In the genomic region with DNA sequence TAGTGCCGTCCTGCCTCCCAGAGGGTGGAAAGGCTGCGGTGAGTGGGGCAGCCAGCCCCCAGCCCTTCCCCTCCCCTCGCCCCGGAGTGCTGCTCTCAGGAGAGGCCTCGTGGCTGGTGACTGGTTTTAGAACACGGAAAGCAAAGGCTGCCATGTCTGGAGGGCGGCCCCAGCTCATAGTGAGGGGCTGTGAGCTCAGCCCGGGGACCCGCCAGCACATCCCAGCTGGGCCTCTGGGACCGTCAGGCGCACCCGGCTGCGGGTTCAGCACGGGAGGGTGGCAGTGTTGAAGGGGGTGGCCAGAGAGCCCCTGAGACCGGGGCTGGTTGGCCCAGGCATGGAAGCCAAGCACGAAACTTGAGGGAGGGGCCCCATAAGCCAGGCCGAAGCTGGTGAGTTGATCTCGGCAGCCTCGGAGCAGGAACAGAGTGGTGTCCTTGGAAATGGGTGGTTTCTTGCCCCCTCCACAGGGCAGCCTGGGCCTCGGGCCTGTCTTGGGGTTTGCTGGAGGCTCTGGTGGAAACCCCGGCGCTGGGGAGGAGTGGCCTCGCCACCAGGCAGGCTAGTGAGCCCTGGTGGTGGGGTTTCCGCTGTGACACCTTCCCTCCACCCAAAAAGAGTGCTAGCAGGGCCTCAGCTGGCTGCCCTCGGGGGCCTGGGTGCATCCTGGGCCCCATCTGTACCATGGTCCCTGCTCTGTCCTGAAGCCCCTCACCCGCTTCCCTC, we compare ENCODE assay signal across 1 cellular context.
TF ChIP-seq lines count a peak whose summit lies in the region.

No MANE protein-coding gene starts in this region.

TF ChIP-seq in H1, 55 proteins besides CTCF, POLR2A, EP300 and RAD21:
- TF ChIP-seq SAP30 (IDR thresholded peaks at IDR 0.05; ENCODE audit: insufficient read depth, insufficient replicate concordance, low read length) (no peak), HDAC6 (IDR thresholded peaks at IDR 0.05; ENCODE audit: low read depth, low read length) (no peak), SUZ12 (IDR thresholded peaks at IDR 0.05; ENCODE audit: low read length) (no peak), CBX5 (IDR thresholded peaks at IDR 0.05; ENCODE audit: low read depth, low read length) (no peak), RBBP5 (IDR thresholded peaks at IDR 0.05; ENCODE audit: borderline replicate concordance, low read depth, low read length) (no peak), POLR2AphosphoS5 (IDR thresholded peaks at IDR 0.05; ENCODE audit: low read depth, low read length) (no peak), E2F6 (IDR thresholded peaks at IDR 0.05) (no peak)
- TF ChIP-seq, protein P1, sequence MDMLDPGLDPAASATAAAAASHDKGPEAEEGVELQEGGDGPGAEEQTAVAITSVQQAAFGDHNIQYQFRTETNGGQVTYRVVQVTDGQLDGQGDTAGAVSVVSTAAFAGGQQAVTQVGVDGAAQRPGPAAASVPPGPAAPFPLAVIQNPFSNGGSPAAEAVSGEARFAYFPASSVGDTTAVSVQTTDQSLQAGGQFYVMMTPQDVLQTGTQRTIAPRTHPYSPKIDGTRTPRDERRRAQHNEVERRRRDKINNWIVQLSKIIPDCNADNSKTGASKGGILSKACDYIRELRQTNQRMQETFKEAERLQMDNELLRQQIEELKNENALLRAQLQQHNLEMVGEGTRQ (IDR thresholded peaks at IDR 0.05; ENCODE audit: low read length): no peak
